Comparison of ENCODE assay signal across 1 cellular context in genomic region chr5:135158982-135159381, GRCh38.
TF ChIP-seq lines count a peak whose summit lies in the region.

No MANE protein-coding gene starts in this region.

TF ChIP-seq in HepG2, 621 proteins besides CTCF, POLR2A, EP300 and RAD21 (continues in another document):
- TF ChIP-seq HIVEP1 (CRISPR knock-in tag; IDR thresholded peaks at IDR 0.05) (no peak), ZFX (CRISPR knock-in tag; IDR thresholded peaks at IDR 0.05; ENCODE audit: low read depth) (no peak), ZNF34 (CRISPR knock-in tag; IDR thresholded peaks at IDR 0.05; ENCODE audit: borderline replicate concordance) (no peak), ZNF609 (CRISPR knock-in tag; IDR thresholded peaks at IDR 0.05; ENCODE audit: borderline replicate concordance) (no peak), FOXP4 (CRISPR knock-in tag; IDR thresholded peaks at IDR 0.05) (peak; percentile 57), ADNP (CRISPR knock-in tag; IDR thresholded peaks at IDR 0.05) (no peak), FOXP1 (IDR thresholded peaks at IDR 0.05) (no peak), FOXP1 (CRISPR knock-in tag; IDR thresholded peaks at IDR 0.05) (peak; percentile 36; the same call in 1 of the 2 replicates), GATAD2A (CRISPR knock-in tag; IDR thresholded peaks at IDR 0.05) (0 out of 2 replicates have a peak, but pooled peaks have one; percentile 37), ZFP82 (CRISPR knock-in tag; IDR thresholded peaks at IDR 0.05; ENCODE audit: borderline replicate concordance) (no peak), HDAC2 (CRISPR knock-in tag; IDR thresholded peaks at IDR 0.05) (0 out of 2 replicates have a peak, but pooled peaks have one; percentile 22), ZBTB37 (CRISPR knock-in tag; IDR thresholded peaks at IDR 0.05) (peak; percentile 86), PAXIP1 (CRISPR knock-in tag; conservative IDR thresholded peaks at IDR 0.05) (peak; percentile 22; the same call in 1 of the 2 replicates), PATZ1 (CRISPR knock-in tag; IDR thresholded peaks at IDR 0.05) (0 out of 2 replicates have a peak, but pooled peaks have one; percentile 11), PITX1 (CRISPR knock-in tag; IDR thresholded peaks at IDR 0.05) (peak; percentile 91), SMYD3 (CRISPR knock-in tag; IDR thresholded peaks at IDR 0.05) (no peak), FOXA1 (IDR thresholded peaks at IDR 0.05) (no peak), FOXA1 (CRISPR knock-in tag; IDR thresholded peaks at IDR 0.05) (peak; percentile 71), RCOR2 (CRISPR knock-in tag; IDR thresholded peaks at IDR 0.05) (peak; percentile 41; the same call in 1 of the 2 replicates), DMTF1 (CRISPR knock-in tag; IDR thresholded peaks at IDR 0.05) (no peak), NKX3-1 (CRISPR knock-in tag; IDR thresholded peaks at IDR 0.05) (no peak), SOX6 (IDR thresholded peaks at IDR 0.05) (no peak), SOX6 (CRISPR knock-in tag; IDR thresholded peaks at IDR 0.05) (peak; percentile 49), ZBTB34 (CRISPR knock-in tag; IDR thresholded peaks at IDR 0.05) (peak; percentile 91; the same call in 1 of the 2 replicates), ZNF629 (CRISPR knock-in tag; conservative IDR thresholded peaks at IDR 0.05) (0 out of 2 replicates have a peak, but pooled peaks have one; percentile 36), TAF1 (CRISPR knock-in tag; IDR thresholded peaks at IDR 0.05) (no peak), SOX13 (IDR thresholded peaks at IDR 0.05) (no peak), SOX13 (CRISPR knock-in tag; conservative IDR thresholded peaks at IDR 0.05 in 1 of 2, IDR thresholded peaks at IDR 0.05 in 1 of 2) (peak in 1 of 2 experiments; percentile 87; a peak in 2 of 4 replicates), TCF7 (IDR thresholded peaks at IDR 0.05; ENCODE audit: low read depth) (peak; percentile 40), SP5 (CRISPR knock-in tag; IDR thresholded peaks at IDR 0.05; ENCODE audit: borderline replicate concordance, low read depth) (peak; percentile 87), NFYB (CRISPR knock-in tag; IDR thresholded peaks at IDR 0.05) (no peak), ZFP36L1 (CRISPR knock-in tag; IDR thresholded peaks at IDR 0.05) (no peak), ZNF367 (CRISPR knock-in tag; IDR thresholded peaks at IDR 0.05; ENCODE audit: borderline replicate concordance) (no peak), ZBTB26 (CRISPR knock-in tag; IDR thresholded peaks at IDR 0.05; ENCODE audit: borderline replicate concordance) (no peak), HNF4A (CRISPR knock-in tag; IDR thresholded peaks at IDR 0.05) (peak; percentile 20; the same call in 1 of the 2 replicates), FOXA3 (CRISPR knock-in tag; IDR thresholded peaks at IDR 0.05) (peak; percentile 55; the same call in 1 of the 2 replicates), CREBL2 (CRISPR knock-in tag; IDR thresholded peaks at IDR 0.05; ENCODE audit: borderline replicate concordance) (no peak)
